8 cellular contexts compared by ENCODE assay signal in the genomic region with DNA sequence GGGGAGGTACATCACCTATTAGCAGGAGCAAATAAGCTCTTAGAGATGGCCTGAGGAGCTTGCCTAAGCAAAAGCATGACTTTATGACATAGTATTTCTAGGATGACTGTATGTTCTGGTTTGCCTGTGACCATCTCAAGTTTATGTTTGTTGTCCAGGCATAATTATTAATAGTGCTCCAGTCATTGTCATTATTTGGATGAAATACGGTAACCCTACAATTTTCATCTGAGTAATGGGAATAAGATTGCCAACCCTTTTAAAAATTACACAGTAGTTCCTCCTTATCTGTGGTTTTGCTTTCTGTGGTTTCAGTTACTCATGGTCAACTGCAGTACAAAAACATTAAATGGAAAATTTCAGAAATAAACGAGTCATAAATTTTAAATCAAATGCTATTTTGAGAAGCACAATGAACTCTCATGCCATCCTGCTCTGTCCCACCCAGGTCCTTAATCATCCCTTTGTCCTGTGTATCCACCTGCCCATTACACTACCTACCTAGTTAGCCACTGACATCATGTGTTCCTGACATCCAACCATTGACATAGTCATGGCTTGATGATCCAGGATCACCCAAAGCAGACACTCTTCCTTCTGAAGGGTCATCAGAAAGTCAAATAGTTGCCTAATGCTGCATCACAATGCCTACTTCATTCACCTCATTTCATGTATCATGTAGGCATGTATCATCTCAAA. TPM values are rescaled to one million over a fixed set of nuclear protein-coding genes. Genes with fewer than 3 reads are reported as not detected.
DNase-seq lines count a peak whose midpoint lies in the region; ATAC-seq and TF ChIP-seq lines count a peak whose summit lies in the region.

No MANE protein-coding gene starts in this region.

- TF ChIP-seq CTCF in kidney epithelial cell (IDR thresholded peaks at IDR 0.05; ENCODE audit: insufficient read depth, low read length, poor library complexity, severe bottlenecking) = no peak
- no peak for TF ChIP-seq CTCF in WERI-Rb-1 (IDR thresholded peaks at IDR 0.05; ENCODE audit: low read depth, low read length)
- no peak for TF ChIP-seq CTCF in BE2C (IDR thresholded peaks at IDR 0.05; ENCODE audit: low read depth, low read length)

- H3K4me3 ChIP-seq in kidney epithelial cell (ENCODE audit: low read depth, low read length) = no peak overlapping the region
- no peak overlapping the region for H3K4me3 ChIP-seq in WERI-Rb-1 (ENCODE audit: low read depth, low read length)
- H3K4me3 ChIP-seq in BE2C (ENCODE audit: low read depth, low read length) = no peak overlapping the region

- H3K27ac ChIP-seq in WERI-Rb-1 = no peak overlapping the region

- H3K9me3 ChIP-seq in WERI-Rb-1 (ENCODE audit: severe bottlenecking) (no peaks in the 10 kb centered on the region), BE2C (peaks cover 7% of the 10 kb centered on the region; the same call in 1 of the 2 replicates)

- H3K27me3 ChIP-seq in kidney epithelial cell (ENCODE audit: control insufficient read depth, insufficient read depth, low read length) (no peaks in the 10 kb centered on the region), WERI-Rb-1 (ENCODE audit: insufficient read depth, low read depth, severe bottlenecking) (no peaks in the 10 kb centered on the region), BE2C (no peaks in the 10 kb centered on the region)

- no peaks in the 10 kb centered on the region for H3K4me1 ChIP-seq in BE2C

- peak; percentile 28 for DNase-seq in NCI-H2029 treated with DMSO at 0.1 percent for 48 hours (lab: John Stamatoyannopoulos, UW)
- DNase-seq in kidney epithelial cell (ENCODE audit: low read depth) = peak; percentile 34
- no peak for DNase-seq in HT-29 (ENCODE audit: low spot score)
- no peak for DNase-seq in activated CD8-positive, alpha-beta memory T cell treated with anti-CD3 and anti-CD28 coated beads for 24 hours
- no peak for DNase-seq in WERI-Rb-1
- DNase-seq in BE2C = no peak

- H3K36me3 ChIP-seq in kidney epithelial cell (ENCODE audit: control insufficient read depth, insufficient read depth, low read length) (no peaks in the 10 kb centered on the region), WERI-Rb-1 (no peaks in the 10 kb centered on the region), BE2C (no peaks in the 10 kb centered on the region)

- ATAC-seq in GM18508 (IDR thresholded peaks at IDR 0.05; ENCODE audit: insufficient read depth, unreplicated experiment) (peak; percentile 42), HG02588 (IDR thresholded peaks at IDR 0.05; ENCODE audit: unreplicated experiment) (peak; percentile 72)

RNA-seq across cellular contexts. Expression of a gene that starts 27.0 kb away (rescaled TPM):
- 20.5 and 24.4 TPM in 2 replicates for total RNA-seq in kidney epithelial cell
- 10.0 and 12.9 TPM in 2 replicates for total RNA-seq in HT-29 (2014; rRNA removed; shearing (Covaris generic))
- polyA plus RNA-seq in BE2C (2012; ENCODE audit: insufficient read depth, insufficient read length, low read depth) = 44.9 TPM

Comparison
In these comparisons a context has a peak if more than half of its experiments do, and no peak if none do; other contexts are left out.
1. DNase-seq: peak in NCI-H2029 treated with DMSO at 0.1 percent for 48 hours (single experiment) and kidney epithelial cell (single experiment); none in HT-29 (single experiment), activated CD8-positive, alpha-beta memory T cell treated with anti-CD3 and anti-CD28 coated beads for 24 hours (single experiment), WERI-Rb-1 (single experiment) and BE2C (single experiment).